8 cellular contexts compared by ENCODE assay signal in the genomic region with DNA sequence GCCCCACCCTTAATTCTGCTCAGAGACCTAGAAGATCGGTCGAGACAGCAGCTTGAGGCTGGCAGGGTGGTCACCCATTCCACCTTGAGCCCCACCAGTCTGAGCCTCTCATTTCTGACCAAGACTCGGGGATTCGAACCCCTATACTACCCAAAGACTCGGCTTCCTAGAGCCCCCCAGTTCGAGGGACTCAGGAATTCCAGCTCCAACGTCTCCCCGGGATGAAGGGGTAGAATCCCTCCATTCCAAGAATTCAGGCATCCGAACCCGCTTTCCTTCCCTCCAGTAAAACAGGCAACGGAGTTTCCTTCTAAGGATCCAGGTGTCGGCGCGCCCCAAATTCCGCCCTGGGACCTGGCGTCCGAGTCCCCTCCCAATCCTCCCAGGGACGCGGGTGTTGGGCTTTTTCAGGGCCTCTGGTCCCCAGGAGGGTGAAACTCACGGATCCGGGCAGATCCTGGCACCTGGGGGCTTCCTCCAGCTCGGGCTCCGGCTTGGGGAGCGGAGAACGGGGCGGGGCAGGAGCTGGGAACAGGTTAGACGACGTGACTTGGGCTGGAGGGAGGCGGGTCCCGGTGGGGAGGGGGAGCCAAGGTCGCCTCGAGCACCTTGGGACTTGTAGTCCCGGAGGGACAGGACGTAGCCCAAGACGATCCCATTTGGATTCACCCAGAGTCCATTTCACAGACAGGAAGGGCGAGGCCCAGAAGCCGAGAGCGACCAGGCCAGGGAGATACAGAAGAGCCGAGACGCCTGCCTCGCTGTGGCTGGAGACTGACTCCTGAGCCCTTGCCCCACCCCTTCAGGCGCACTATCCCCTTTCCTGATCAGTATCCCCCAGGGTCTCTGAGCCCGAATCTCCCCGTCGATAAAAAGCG. TPM values are rescaled to one million over a fixed set of nuclear protein-coding genes. Genes with fewer than 3 reads are reported as not detected.
DNase-seq lines count a peak whose midpoint lies in the region; ATAC-seq and TF ChIP-seq lines count a peak whose summit lies in the region.

A gene with protein sequence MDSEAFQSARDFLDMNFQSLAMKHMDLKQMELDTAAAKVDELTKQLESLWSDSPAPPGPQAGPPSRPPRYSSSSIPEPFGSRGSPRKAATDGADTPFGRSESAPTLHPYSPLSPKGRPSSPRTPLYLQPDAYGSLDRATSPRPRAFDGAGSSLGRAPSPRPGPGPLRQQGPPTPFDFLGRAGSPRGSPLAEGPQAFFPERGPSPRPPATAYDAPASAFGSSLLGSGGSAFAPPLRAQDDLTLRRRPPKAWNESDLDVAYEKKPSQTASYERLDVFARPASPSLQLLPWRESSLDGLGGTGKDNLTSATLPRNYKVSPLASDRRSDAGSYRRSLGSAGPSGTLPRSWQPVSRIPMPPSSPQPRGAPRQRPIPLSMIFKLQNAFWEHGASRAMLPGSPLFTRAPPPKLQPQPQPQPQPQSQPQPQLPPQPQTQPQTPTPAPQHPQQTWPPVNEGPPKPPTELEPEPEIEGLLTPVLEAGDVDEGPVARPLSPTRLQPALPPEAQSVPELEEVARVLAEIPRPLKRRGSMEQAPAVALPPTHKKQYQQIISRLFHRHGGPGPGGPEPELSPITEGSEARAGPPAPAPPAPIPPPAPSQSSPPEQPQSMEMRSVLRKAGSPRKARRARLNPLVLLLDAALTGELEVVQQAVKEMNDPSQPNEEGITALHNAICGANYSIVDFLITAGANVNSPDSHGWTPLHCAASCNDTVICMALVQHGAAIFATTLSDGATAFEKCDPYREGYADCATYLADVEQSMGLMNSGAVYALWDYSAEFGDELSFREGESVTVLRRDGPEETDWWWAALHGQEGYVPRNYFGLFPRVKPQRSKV (minus strand): TSS at position 513 of the 878 bp plus-strand sequence. CDS start 6,751 bp downstream, outside the sequence.

- peak within 1 kb of the TSS; percentile 77 to 90 for H3K9ac ChIP-seq in mucosa of rectum (ENCODE audit: low read depth in 1 of 2, low read length in 2 of 2)

- H3K36me3 ChIP-seq in HAP-1 (replicated peaks) (peaks cover 20% of the 10 kb centered on the region), mucosa of rectum (ENCODE audit: control insufficient read depth in 2 of 2, insufficient read depth in 2 of 2, low read length in 2 of 2) (peaks cover 0 to 1% of the 10 kb centered on the region in 2 donors), testis (ENCODE audit: low read depth, missing control alignments) (no peaks in the 10 kb centered on the region)

- peak within 1 kb of the TSS; percentile 79 for H3K27ac Mint-ChIP-seq in CD4-positive, alpha-beta T cell

- H3K36me3 Mint-ChIP-seq in CD4-positive, alpha-beta T cell (ENCODE audit: low read depth): peaks cover 12% of the 10 kb centered on the region

- no peaks in the 10 kb centered on the region for H3K9me3 ChIP-seq in CD4-positive, alpha-beta T cell (ENCODE audit: control insufficient read depth, low read length)
- H3K9me3 ChIP-seq in HAP-1 (no peaks in the 10 kb centered on the region), mucosa of rectum (ENCODE audit: control insufficient read depth in 2 of 2, low read length in 2 of 2) (no peaks in the 10 kb centered on the region), testis (no peaks in the 10 kb centered on the region)

- DNase-seq in CD4-positive, alpha-beta T cell: peak in 7 of 10 experiments; percentile 24 to 54 (median 39)
- DNase-seq in HAP-1 (ENCODE audit: low spot score in 2 of 2) (peak in 1 of 2 experiments; percentile 75), NCI-H2196 treated with DMSO at 0.1 percent for 48 hours (lab: John Stamatoyannopoulos, UW; ENCODE audit: unreplicated experiment) (peak; percentile 57), epithelial cell of prostate (ENCODE audit: low read depth, low spot score) (peak; percentile 92), testis (peak; percentile 80), hippocampal formation (lab: John Stamatoyannopoulos, UW) (no peak)
- DNase-seq in activated CD4-positive, alpha-beta T cell treated with anti-CD3 and anti-CD28 coated beads, Interleukin-2, amount 50 U/mL, for 48 hours: peak; percentile 74 to 81

- CTCF ChIA-PET in CD4-positive, alpha-beta T cell (lab: Charles Lee): interaction anchor here (0.6 to 3.5 kb wide), 6 partner anchors 34 to 238 kb away, joined by 4 to 22 read pairs (median 8); no protein-coding TSS in a partner anchor

- in situ Hi-C loops in HAP-1 (cut with MboI; ENCODE audit: low sequenced_read_pairs): no loop called here

- peaks cover 51% of the 10 kb centered on the region for H3K27me3 Mint-ChIP-seq in CD4-positive, alpha-beta T cell

- H3K27ac ChIP-seq in CD4-positive, alpha-beta T cell (ENCODE audit: low read depth, low read length): peak within 1 kb of the TSS; percentile 70
- peak within 1 kb of the TSS; percentile 100 for H3K27ac ChIP-seq in epithelial cell of prostate
- H3K27ac ChIP-seq in mucosa of rectum (ENCODE audit: low read depth in 2 of 2, low read length in 2 of 2): peak within 1 kb of the TSS; percentile 92 to 97
- peak within 1 kb of the TSS; percentile 83 to 92 for H3K27ac ChIP-seq in testis

- peak within 1 kb of the TSS; percentile 97 for H3K4me3 Mint-ChIP-seq in CD4-positive, alpha-beta T cell

- 7 to 13% methylated on average over 10 to 46 of the region's 46 CpGs for WGBS in testis, 2 donors

- peaks cover 27% of the 10 kb centered on the region for H3K27me3 ChIP-seq in CD4-positive, alpha-beta T cell (ENCODE audit: control insufficient read depth, insufficient read depth, low read length)
- no peaks in the 10 kb centered on the region for H3K27me3 ChIP-seq in HAP-1 (ENCODE audit: low read depth)
- no peaks in the 10 kb centered on the region for H3K27me3 ChIP-seq in mucosa of rectum (ENCODE audit: control insufficient read depth in 2 of 2, insufficient read depth in 2 of 2, low read length in 2 of 2)
- no peaks in the 10 kb centered on the region for H3K27me3 ChIP-seq in testis

- peak; percentile 5 for ATAC-seq in CD4-positive, alpha-beta T cell (ENCODE audit: poor library complexity)

- H3K4me3 ChIP-seq in HAP-1: peak within 1 kb of the TSS; percentile 75
- H3K4me3 ChIP-seq in mucosa of rectum (ENCODE audit: low read length in 2 of 2): peak within 1 kb of the TSS; percentile 94 to 96
- peak within 1 kb of the TSS; percentile 63 to 71 for H3K4me3 ChIP-seq in testis

- peaks cover 40% of the 10 kb centered on the region for H3K4me1 Mint-ChIP-seq in CD4-positive, alpha-beta T cell (ENCODE audit: low read depth)

- TF ChIP-seq POLR2A in testis (IDR thresholded peaks at IDR 0.05): no peak

- intact Hi-C loops in CD4-positive, alpha-beta T cell (cut with DNase I, micrococcal nuclease): loop anchor here (2.0 to 10.0 kb wide), 3 partner anchors 74 to 460 kb away; partner anchors contain the start of genes FOXA3 (in 1 of the 2), MARK4 (in 1 of the 2) and SYMPK (in 1 of the 2)
- intact Hi-C loops in testis (cut with DNase I; ENCODE audit: low total_unique reads): no loop called here

- H3K9me3 Mint-ChIP-seq in CD4-positive, alpha-beta T cell: no peaks in the 10 kb centered on the region

- TF ChIP-seq CTCF in CD4-positive, alpha-beta T cell (IDR thresholded peaks at IDR 0.05): no peak
- no peak for TF ChIP-seq CTCF in testis (IDR thresholded peaks at IDR 0.05)

- H3K4me1 ChIP-seq in HAP-1: peaks cover 40% of the 10 kb centered on the region
- peaks cover 35 to 46% of the 10 kb centered on the region in 2 donors for H3K4me1 ChIP-seq in mucosa of rectum (ENCODE audit: control insufficient read depth in 2 of 2, insufficient read depth in 2 of 2, low read length in 2 of 2)
- peaks cover 30% of the 10 kb centered on the region for H3K4me1 ChIP-seq in testis

- POLR2A ChIA-PET in CD4-positive, alpha-beta T cell (lab: Charles Lee): interaction anchor here (1.3 to 1.5 kb wide), 2 partner anchors 74 to 81 kb away, joined by 3 to 6 read pairs; no protein-coding TSS in a partner anchor

RNA-seq across cellular contexts. Expression of the gene that starts here (rescaled TPM):
- 1 to 10 TPM; 1.5 to 3.7 TPM for total RNA-seq in CD4-positive, alpha-beta T cell
- 10 to 100 TPM in 1 of 2 donors, 1 to 10 TPM in 1; 9.7 to 12.2 TPM for total RNA-seq in testis
- polyA plus RNA-seq in testis (ENCODE audit: insufficient read depth, low read depth, low replicate concordance): 13.3 TPM

Comparison
In these comparisons a context has a peak if more than half of its experiments do, and no peak if none do; other contexts are left out.
1. DNase-seq: peak in CD4-positive, alpha-beta T cell (7 of 10), NCI-H2196 treated with DMSO at 0.1 percent for 48 hours (single experiment), activated CD4-positive, alpha-beta T cell treated with anti-CD3 and anti-CD28 coated beads, Interleukin-2, amount 50 U/mL, for 48 hours (2 of 2), epithelial cell of prostate (single experiment) and testis (single experiment); none in hippocampal formation (0 of 2).
2. Peak in every context shown above with its lines, with median percentiles within 50 percentile points of each other: H3K27ac ChIP-seq and H3K4me3 ChIP-seq.